Comparison of ENCODE assay signal across 1 cellular context in the genomic region with DNA sequence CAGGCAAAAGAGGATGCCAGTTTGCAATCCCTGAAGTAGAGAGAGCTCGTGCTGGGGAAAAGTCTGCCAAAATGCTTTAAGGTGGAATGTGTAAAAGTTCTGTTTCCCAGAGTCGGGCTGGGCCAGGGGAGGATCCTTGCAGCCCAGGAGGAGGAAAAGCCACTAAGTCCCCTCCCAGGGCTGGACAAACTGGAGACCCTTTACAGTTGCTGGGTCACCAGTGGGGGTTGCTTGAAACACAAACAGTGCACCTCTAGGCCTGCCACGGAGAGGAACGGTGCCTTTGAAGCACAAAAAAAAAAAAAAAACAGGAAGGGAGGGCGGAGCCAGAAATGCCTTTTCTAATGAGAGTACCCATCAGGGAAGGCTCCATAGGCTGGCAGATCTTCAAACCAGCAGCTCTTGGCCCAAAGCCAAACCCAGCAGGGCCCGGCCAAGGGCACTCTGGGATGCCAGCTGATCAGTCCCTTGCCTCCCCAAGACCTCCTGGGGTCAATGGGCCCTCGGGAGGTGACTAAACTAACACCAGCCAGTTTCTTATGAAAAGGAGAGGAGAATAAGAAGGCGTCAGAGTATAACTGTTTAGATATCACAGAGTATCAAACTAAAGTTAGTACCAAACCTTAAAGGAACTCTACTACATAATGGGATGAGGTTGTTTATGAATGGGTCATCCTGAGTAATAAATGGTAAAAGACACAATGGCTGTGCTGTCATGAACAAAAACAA.
TF ChIP-seq lines count a peak whose summit lies in the region.

No MANE protein-coding gene starts in this region.

TF ChIP-seq in HEK293, 187 proteins besides CTCF, POLR2A, EP300 and RAD21 (continued from another document and continues in another):
- TF ChIP-seq KLF16 (tag by site-specific recombination; IDR thresholded peaks at IDR 0.05) (no peak), ZNF792 (tag by site-specific recombination; IDR thresholded peaks at IDR 0.05) (no peak), ZNF391 (tag by site-specific recombination; IDR thresholded peaks at IDR 0.05; ENCODE audit: borderline replicate concordance, low read depth) (no peak), ZXDB (tag by site-specific recombination; IDR thresholded peaks at IDR 0.05) (peak; percentile 50), ZNF501 (tag by site-specific recombination; IDR thresholded peaks at IDR 0.05) (no peak; the same call in 1 of the 2 replicates), ZNF112 (tag by site-specific recombination; IDR thresholded peaks at IDR 0.05) (no peak), FEZF1 (tag by site-specific recombination; IDR thresholded peaks at IDR 0.05) (peak; percentile 68), ZNF629 (tag by site-specific recombination; IDR thresholded peaks at IDR 0.05) (peak; percentile 40; the same call in 1 of the 2 replicates), ZNF510 (tag by site-specific recombination; IDR thresholded peaks at IDR 0.05; ENCODE audit: insufficient replicate concordance) (no peak), ZNF24 (tag by site-specific recombination; IDR thresholded peaks at IDR 0.05) (0 out of 2 replicates have a peak, but pooled peaks have one; percentile 23), ZNF677 (tag by site-specific recombination; IDR thresholded peaks at IDR 0.05) (no peak), ZNF664 (tag by site-specific recombination; IDR thresholded peaks at IDR 0.05) (no peak), ZNF223 (tag by site-specific recombination; IDR thresholded peaks at IDR 0.05) (no peak), ZNF473 (tag by site-specific recombination; IDR thresholded peaks at IDR 0.05) (no peak), ZNF48 (tag by site-specific recombination; IDR thresholded peaks at IDR 0.05) (no peak), ZNF433 (tag by site-specific recombination; IDR thresholded peaks at IDR 0.05; ENCODE audit: low read depth) (no peak), ZNF623 (tag by site-specific recombination; IDR thresholded peaks at IDR 0.05) (no peak), OVOL3 (tag by site-specific recombination; IDR thresholded peaks at IDR 0.05) (no peak), ZFP69B (tag by site-specific recombination; IDR thresholded peaks at IDR 0.05) (0 out of 2 replicates have a peak, but pooled peaks have one; percentile 27), OSR2 (tag by site-specific recombination; IDR thresholded peaks at IDR 0.05) (peak; percentile 73), ZBTB21 (tag by site-specific recombination; IDR thresholded peaks at IDR 0.05) (peak; percentile 52; the same call in 1 of the 2 replicates), BCL11B (tag by site-specific recombination; IDR thresholded peaks at IDR 0.05; ENCODE audit: low read depth) (no peak), ZFP3 (tag by site-specific recombination; IDR thresholded peaks at IDR 0.05; ENCODE audit: low read depth) (no peak), ZNF324 (tag by site-specific recombination; IDR thresholded peaks at IDR 0.05) (0 out of 2 replicates have a peak, but pooled peaks have one; percentile 32), ZNF292 (tag by site-specific recombination; IDR thresholded peaks at IDR 0.05; ENCODE audit: borderline replicate concordance, low read depth) (no peak), ZNF658 (tag by site-specific recombination; IDR thresholded peaks at IDR 0.05) (no peak), ZNF146 (tag by site-specific recombination; IDR thresholded peaks at IDR 0.05) (no peak), HOXA7 (CRISPR knock-in tag; IDR thresholded peaks at IDR 0.05; ENCODE audit: borderline replicate concordance) (no peak), ZNF248 (tag by site-specific recombination; IDR thresholded peaks at IDR 0.05) (no peak), ZNF214 (tag by site-specific recombination; IDR thresholded peaks at IDR 0.05; ENCODE audit: borderline replicate concordance) (no peak; the same call in 1 of the 2 replicates), ZFP41 (tag by site-specific recombination; IDR thresholded peaks at IDR 0.05; ENCODE audit: borderline replicate concordance) (no peak), ZNF560 (tag by site-specific recombination; IDR thresholded peaks at IDR 0.05; ENCODE audit: borderline replicate concordance) (no peak)
- TF ChIP-seq, protein P1, sequence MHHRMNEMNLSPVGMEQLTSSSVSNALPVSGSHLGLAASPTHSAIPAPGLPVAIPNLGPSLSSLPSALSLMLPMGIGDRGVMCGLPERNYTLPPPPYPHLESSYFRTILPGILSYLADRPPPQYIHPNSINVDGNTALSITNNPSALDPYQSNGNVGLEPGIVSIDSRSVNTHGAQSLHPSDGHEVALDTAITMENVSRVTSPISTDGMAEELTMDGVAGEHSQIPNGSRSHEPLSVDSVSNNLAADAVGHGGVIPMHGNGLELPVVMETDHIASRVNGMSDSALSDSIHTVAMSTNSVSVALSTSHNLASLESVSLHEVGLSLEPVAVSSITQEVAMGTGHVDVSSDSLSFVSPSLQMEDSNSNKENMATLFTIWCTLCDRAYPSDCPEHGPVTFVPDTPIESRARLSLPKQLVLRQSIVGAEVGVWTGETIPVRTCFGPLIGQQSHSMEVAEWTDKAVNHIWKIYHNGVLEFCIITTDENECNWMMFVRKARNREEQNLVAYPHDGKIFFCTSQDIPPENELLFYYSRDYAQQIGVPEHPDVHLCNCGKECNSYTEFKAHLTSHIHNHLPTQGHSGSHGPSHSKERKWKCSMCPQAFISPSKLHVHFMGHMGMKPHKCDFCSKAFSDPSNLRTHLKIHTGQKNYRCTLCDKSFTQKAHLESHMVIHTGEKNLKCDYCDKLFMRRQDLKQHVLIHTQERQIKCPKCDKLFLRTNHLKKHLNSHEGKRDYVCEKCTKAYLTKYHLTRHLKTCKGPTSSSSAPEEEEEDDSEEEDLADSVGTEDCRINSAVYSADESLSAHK (tag by site-specific recombination; IDR thresholded peaks at IDR 0.05): peak; percentile 44; the same call in 1 of the 2 replicates
- TF ChIP-seq, protein P2, sequence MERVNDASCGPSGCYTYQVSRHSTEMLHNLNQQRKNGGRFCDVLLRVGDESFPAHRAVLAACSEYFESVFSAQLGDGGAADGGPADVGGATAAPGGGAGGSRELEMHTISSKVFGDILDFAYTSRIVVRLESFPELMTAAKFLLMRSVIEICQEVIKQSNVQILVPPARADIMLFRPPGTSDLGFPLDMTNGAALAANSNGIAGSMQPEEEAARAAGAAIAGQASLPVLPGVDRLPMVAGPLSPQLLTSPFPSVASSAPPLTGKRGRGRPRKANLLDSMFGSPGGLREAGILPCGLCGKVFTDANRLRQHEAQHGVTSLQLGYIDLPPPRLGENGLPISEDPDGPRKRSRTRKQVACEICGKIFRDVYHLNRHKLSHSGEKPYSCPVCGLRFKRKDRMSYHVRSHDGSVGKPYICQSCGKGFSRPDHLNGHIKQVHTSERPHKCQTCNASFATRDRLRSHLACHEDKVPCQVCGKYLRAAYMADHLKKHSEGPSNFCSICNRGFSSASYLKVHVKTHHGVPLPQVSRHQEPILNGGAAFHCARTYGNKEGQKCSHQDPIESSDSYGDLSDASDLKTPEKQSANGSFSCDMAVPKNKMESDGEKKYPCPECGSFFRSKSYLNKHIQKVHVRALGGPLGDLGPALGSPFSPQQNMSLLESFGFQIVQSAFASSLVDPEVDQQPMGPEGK (tag by site-specific recombination; IDR thresholded peaks at IDR 0.05): peak; percentile 86
- TF ChIP-seq, protein P3, sequence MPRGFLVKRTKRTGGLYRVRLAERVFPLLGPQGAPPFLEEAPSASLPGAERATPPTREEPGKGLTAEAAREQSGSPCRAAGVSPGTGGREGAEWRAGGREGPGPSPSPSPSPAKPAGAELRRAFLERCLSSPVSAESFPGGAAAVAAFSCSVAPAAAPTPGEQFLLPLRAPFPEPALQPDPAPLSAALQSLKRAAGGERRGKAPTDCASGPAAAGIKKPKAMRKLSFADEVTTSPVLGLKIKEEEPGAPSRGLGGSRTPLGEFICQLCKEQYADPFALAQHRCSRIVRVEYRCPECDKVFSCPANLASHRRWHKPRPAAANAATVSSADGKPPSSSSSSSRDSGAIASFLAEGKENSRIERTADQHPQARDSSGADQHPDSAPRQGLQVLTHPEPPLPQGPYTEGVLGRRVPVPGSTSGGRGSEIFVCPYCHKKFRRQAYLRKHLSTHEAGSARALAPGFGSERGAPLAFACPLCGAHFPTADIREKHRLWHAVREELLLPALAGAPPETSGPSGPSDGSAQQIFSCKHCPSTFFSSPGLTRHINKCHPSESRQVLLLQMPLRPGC (tag by site-specific recombination; IDR thresholded peaks at IDR 0.05): no peak
- TF ChIP-seq, protein P4, sequence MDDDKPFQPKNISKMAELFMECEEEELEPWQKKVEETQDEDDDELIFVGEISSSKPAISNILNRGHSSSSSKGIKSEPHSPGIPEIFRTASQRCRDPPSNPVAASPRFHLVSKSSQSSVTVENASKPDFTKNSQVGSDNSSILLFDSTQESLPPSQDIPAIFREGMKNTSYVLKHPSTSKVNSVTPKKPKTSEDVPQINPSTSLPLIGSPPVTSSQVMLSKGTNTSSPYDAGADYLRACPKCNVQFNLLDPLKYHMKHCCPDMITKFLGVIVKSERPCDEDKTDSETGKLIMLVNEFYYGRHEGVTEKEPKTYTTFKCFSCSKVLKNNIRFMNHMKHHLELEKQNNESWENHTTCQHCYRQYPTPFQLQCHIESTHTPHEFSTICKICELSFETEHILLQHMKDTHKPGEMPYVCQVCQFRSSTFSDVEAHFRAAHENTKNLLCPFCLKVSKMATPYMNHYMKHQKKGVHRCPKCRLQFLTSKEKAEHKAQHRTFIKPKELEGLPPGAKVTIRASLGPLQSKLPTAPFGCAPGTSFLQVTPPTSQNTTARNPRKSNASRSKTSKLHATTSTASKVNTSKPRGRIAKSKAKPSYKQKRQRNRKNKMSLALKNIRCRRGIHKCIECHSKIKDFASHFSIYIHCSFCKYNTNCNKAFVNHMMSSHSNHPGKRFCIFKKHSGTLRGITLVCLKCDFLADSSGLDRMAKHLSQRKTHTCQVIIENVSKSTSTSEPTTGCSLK (tag by site-specific recombination; IDR thresholded peaks at IDR 0.05): no peak
- TF ChIP-seq, protein P5, sequence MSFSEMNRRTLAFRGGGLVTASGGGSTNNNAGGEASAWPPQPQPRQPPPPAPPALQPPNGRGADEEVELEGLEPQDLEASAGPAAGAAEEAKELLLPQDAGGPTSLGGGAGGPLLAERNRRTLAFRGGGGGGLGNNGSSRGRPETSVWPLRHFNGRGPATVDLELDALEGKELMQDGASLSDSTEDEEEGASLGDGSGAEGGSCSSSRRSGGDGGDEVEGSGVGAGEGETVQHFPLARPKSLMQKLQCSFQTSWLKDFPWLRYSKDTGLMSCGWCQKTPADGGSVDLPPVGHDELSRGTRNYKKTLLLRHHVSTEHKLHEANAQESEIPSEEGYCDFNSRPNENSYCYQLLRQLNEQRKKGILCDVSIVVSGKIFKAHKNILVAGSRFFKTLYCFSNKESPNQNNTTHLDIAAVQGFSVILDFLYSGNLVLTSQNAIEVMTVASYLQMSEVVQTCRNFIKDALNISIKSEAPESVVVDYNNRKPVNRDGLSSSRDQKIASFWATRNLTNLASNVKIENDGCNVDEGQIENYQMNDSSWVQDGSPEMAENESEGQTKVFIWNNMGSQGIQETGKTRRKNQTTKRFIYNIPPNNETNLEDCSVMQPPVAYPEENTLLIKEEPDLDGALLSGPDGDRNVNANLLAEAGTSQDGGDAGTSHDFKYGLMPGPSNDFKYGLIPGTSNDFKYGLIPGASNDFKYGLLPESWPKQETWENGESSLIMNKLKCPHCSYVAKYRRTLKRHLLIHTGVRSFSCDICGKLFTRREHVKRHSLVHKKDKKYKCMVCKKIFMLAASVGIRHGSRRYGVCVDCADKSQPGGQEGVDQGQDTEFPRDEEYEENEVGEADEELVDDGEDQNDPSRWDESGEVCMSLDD (tag by site-specific recombination; IDR thresholded peaks at IDR 0.05): no peak
- TF ChIP-seq, protein P6, sequence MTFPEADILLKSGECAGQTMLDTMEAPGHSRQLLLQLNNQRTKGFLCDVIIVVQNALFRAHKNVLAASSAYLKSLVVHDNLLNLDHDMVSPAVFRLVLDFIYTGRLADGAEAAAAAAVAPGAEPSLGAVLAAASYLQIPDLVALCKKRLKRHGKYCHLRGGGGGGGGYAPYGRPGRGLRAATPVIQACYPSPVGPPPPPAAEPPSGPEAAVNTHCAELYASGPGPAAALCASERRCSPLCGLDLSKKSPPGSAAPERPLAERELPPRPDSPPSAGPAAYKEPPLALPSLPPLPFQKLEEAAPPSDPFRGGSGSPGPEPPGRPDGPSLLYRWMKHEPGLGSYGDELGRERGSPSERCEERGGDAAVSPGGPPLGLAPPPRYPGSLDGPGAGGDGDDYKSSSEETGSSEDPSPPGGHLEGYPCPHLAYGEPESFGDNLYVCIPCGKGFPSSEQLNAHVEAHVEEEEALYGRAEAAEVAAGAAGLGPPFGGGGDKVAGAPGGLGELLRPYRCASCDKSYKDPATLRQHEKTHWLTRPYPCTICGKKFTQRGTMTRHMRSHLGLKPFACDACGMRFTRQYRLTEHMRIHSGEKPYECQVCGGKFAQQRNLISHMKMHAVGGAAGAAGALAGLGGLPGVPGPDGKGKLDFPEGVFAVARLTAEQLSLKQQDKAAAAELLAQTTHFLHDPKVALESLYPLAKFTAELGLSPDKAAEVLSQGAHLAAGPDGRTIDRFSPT (tag by site-specific recombination; IDR thresholded peaks at IDR 0.05): 0 out of 2 replicates have a peak, but pooled peaks have one; percentile 37
- TF ChIP-seq, protein P7, sequence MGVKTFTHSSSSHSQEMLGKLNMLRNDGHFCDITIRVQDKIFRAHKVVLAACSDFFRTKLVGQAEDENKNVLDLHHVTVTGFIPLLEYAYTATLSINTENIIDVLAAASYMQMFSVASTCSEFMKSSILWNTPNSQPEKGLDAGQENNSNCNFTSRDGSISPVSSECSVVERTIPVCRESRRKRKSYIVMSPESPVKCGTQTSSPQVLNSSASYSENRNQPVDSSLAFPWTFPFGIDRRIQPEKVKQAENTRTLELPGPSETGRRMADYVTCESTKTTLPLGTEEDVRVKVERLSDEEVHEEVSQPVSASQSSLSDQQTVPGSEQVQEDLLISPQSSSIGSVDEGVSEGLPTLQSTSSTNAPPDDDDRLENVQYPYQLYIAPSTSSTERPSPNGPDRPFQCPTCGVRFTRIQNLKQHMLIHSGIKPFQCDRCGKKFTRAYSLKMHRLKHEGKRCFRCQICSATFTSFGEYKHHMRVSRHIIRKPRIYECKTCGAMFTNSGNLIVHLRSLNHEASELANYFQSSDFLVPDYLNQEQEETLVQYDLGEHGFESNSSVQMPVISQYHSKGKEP (tag by site-specific recombination; IDR thresholded peaks at IDR 0.05): no peak; the same call in 1 of the 2 replicates
- TF ChIP-seq, protein P8, sequence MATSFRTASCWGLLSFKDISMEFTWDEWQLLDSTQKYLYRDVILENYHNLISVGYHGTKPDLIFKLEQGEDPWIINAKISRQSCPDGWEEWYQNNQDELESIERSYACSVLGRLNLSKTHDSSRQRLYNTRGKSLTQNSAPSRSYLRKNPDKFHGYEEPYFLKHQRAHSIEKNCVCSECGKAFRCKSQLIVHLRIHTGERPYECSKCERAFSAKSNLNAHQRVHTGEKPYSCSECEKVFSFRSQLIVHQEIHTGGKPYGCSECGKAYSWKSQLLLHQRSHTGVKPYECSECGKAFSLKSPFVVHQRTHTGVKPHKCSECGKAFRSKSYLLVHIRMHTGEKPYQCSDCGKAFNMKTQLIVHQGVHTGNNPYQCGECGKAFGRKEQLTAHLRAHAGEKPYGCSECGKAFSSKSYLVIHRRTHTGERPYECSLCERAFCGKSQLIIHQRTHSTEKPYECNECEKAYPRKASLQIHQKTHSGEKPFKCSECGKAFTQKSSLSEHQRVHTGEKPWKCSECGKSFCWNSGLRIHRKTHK (tag by site-specific recombination; IDR thresholded peaks at IDR 0.05): no peak
- TF ChIP-seq, protein P9, sequence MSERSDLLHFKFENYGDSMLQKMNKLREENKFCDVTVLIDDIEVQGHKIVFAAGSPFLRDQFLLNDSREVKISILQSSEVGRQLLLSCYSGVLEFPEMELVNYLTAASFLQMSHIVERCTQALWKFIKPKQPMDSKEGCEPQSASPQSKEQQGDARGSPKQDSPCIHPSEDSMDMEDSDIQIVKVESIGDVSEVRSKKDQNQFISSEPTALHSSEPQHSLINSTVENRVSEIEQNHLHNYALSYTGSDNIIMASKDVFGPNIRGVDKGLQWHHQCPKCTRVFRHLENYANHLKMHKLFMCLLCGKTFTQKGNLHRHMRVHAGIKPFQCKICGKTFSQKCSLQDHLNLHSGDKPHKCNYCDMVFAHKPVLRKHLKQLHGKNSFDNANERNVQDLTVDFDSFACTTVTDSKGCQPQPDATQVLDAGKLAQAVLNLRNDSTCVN (tag by site-specific recombination; optimal IDR thresholded peaks at IDR 0.05): no peak
